Comparison of ENCODE assay signal across 27 cellular contexts in the genomic region with DNA sequence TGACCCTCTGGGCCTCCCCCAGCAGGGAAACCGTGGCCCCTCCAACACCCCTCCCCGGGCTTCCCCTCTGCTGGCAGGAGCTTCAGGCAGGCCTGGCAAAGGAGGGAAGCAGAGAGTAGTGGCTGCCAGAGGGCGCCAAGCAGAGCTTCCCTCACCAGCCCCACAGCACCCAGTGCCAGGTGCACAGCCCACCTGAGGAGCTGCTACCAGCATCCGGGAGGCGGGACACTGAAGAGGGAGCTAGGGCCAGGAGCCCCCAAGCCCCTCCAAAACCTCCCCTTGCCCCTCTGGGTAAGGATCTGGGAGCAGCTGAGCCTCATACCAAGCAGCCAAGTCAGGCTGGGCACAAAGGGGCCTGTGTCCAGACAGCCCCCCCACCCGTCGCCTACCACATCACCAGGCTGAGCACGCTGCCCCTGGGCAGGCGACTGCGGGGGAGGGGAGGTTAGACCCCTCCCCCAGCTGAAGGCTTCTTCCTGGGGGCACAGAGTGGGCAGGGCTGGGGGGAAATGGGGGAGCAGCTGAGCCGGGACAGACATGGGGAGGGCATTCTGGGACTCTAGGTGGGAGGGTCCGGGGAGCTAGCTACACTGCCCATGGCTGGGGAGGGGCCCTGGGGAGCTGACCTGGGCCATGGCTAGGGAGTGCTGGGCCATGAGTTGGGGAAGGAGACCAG. TPM values are rescaled to one million over a fixed set of nuclear protein-coding genes. Genes with fewer than 3 reads are reported as not detected.
DNase-seq lines count a peak whose midpoint lies in the region; ATAC-seq and TF ChIP-seq lines count a peak whose summit lies in the region.
"Had no signal": no experiment of that assay in that cellular context is flagged by ENCODE, and none has a peak within 500 bp of the region (broad histone marks: within the 10 kb centered on the region; RNA-seq: fewer than 3 reads in every experiment).

No MANE protein-coding gene starts in this region.

- H3K27ac Mint-ChIP-seq in WTC11 (no peak overlapping the region), Calu3 (ENCODE audit: unreplicated experiment) (no peak overlapping the region)
- H3K27ac Mint-ChIP-seq in CD8-positive, alpha-beta memory T cell: no peak overlapping the region
- no peak overlapping the region for H3K27ac Mint-ChIP-seq in activated T-helper 2 cell treated with anti-CD3 and anti-CD28 coated beads, Interferon-gamma antibody, Interleukin-2, Interleukin-4, amounts not matched to agents 10 μg/mL and 5 μg/mL and 100 μg/mL, durations not matched to agents 14 hours and 24 hours and 36 hours
- H3K27ac Mint-ChIP-seq: activated naive CD4-positive, alpha-beta T cell treated with anti-CD3 and anti-CD28 coated beads, Interleukin-2, amount 50 U/mL, for 72 hours; activated T-helper 17 cell treated with anti-CD3 and anti-CD28 coated beads, Interleukin-2, amount 50 U/mL, for 72 hours; immature natural killer cell; naive thymus-derived CD8-positive, alpha-beta T cell had no signal

- H3K27me3 ChIP-seq in BLaER1 treated with 17β-estradiol and CSF1 and Interleukin-3, amounts not matched to agents 10 nM and 100 nM: no peaks in the 10 kb centered on the region
- H3K27me3 ChIP-seq in CD8-positive, alpha-beta memory T cell (ENCODE audit: insufficient read depth, low read length, poor library complexity, severe bottlenecking): no peaks in the 10 kb centered on the region
- H3K27me3 ChIP-seq: left lung, MG63, pancreas, upper lobe of left lung had no signal

- no peak overlapping the region; a peak in 1 of 22 replicates for H3K27ac ChIP-seq in BLaER1 treated with 17β-estradiol and CSF1 and Interleukin-3, amounts not matched to agents 10 nM and 100 nM
- H3K27ac ChIP-seq in CD8-positive, alpha-beta memory T cell (ENCODE audit: low read depth, low read length): no peak overlapping the region
- H3K27ac ChIP-seq: left lung, pancreas, PC-9, upper lobe of left lung had no signal

- BruUV-seq in Calu3 (replicated peaks; lab: Mats Ljungman, UMichigan): no TSS peak

- no peaks in the 10 kb centered on the region for H3K36me3 ChIP-seq in BLaER1 treated with 17β-estradiol and CSF1 and Interleukin-3, amounts not matched to agents 10 nM and 100 nM
- no peaks in the 10 kb centered on the region for H3K36me3 ChIP-seq in CD8-positive, alpha-beta memory T cell (ENCODE audit: insufficient read depth, low read length)
- H3K36me3 ChIP-seq: left lung, pancreas had no signal

- 0 out of 22 replicates have a peak overlapping the region, but pooled peaks of 1 of the 11 experiments have one; percentile 19 for H3K9ac ChIP-seq in BLaER1 treated with 17β-estradiol and CSF1 and Interleukin-3, amounts not matched to agents 10 nM and 100 nM

- no peak for TF ChIP-seq CTCF in WTC11 (IDR thresholded peaks at IDR 0.05)
- TF ChIP-seq CTCF in Calu3 (IDR thresholded peaks at IDR 0.05; ENCODE audit: unreplicated experiment): no peak

- H3K27me3 Mint-ChIP-seq in WTC11 (ENCODE audit: low read depth): no peaks in the 10 kb centered on the region
- H3K27me3 Mint-ChIP-seq in Calu3 (ENCODE audit: unreplicated experiment): no peaks in the 10 kb centered on the region
- peaks cover 6 to 10% of the 10 kb centered on the region in 2 donors for H3K27me3 Mint-ChIP-seq in CD8-positive, alpha-beta memory T cell
- no peaks in the 10 kb centered on the region for H3K27me3 Mint-ChIP-seq in activated T-helper 2 cell treated with anti-CD3 and anti-CD28 coated beads, Interferon-gamma antibody, Interleukin-2, Interleukin-4, amounts not matched to agents 10 μg/mL and 5 μg/mL and 100 μg/mL, durations not matched to agents 14 hours and 24 hours and 36 hours (ENCODE audit: low read depth)
- H3K27me3 Mint-ChIP-seq: activated T-helper 17 cell treated with anti-CD3 and anti-CD28 coated beads, Interleukin-2, amount 50 U/mL, for 72 hours; naive thymus-derived CD8-positive, alpha-beta T cell; stimulated activated naive CD8-positive, alpha-beta T cell treated with anti-CD3 and anti-CD28 coated beads, Interleukin-15, amount 100 ng/mL, for 72 hours had no signal

- no peak overlapping the region for H3K4me3 ChIP-seq in BLaER1 treated with 17β-estradiol and CSF1 and Interleukin-3, amounts not matched to agents 10 nM and 100 nM
- no peak overlapping the region for H3K4me3 ChIP-seq in CD8-positive, alpha-beta memory T cell (ENCODE audit: low read length)
- H3K4me3 ChIP-seq: left lung, MG63, pancreas, PC-9, upper lobe of left lung had no signal

- H3K4me3 Mint-ChIP-seq in WTC11 (no peak overlapping the region), Calu3 (ENCODE audit: low read depth, unreplicated experiment) (no peak overlapping the region)
- H3K4me3 Mint-ChIP-seq in CD8-positive, alpha-beta memory T cell: no peak overlapping the region
- no peak overlapping the region for H3K4me3 Mint-ChIP-seq in activated T-helper 2 cell treated with anti-CD3 and anti-CD28 coated beads, Interferon-gamma antibody, Interleukin-2, Interleukin-4, amounts not matched to agents 10 μg/mL and 5 μg/mL and 100 μg/mL, durations not matched to agents 14 hours and 24 hours and 36 hours (ENCODE audit: low read depth)
- H3K4me3 Mint-ChIP-seq: activated T-helper 17 cell treated with anti-CD3 and anti-CD28 coated beads, Interleukin-2, amount 50 U/mL, for 72 hours; immature natural killer cell; naive thymus-derived CD8-positive, alpha-beta T cell; stimulated activated naive CD8-positive, alpha-beta T cell treated with anti-CD3 and anti-CD28 coated beads, Interleukin-15, amount 100 ng/mL, for 72 hours had no signal

- intact Hi-C loops in posterior cingulate gyrus (cut with DNase I): no loop called here
- intact Hi-C loops in Calu3 (cut with micrococcal nuclease; ENCODE audit: unreplicated experiment): no loop called here
- intact Hi-C loops in activated T-helper 2 cell treated with anti-CD3 and anti-CD28 coated beads, Interferon-gamma antibody, Interleukin-2, Interleukin-4, amounts not matched to agents 10 μg/mL and 5 μg/mL and 100 μg/mL, durations not matched to agents 14 hours and 24 hours and 36 hours (cut with micrococcal nuclease): no loop called here

- H3K4me1 Mint-ChIP-seq in WTC11: peaks cover 7% of the 10 kb centered on the region
- peaks cover 9% of the 10 kb centered on the region for H3K4me1 Mint-ChIP-seq in Calu3 (ENCODE audit: low read depth, unreplicated experiment)
- H3K4me1 Mint-ChIP-seq in CD8-positive, alpha-beta memory T cell: peaks cover 0 to 4% (median 0%) of the 10 kb centered on the region in 3 donors
- H3K4me1 Mint-ChIP-seq in activated T-helper 2 cell treated with anti-CD3 and anti-CD28 coated beads, Interferon-gamma antibody, Interleukin-2, Interleukin-4, amounts not matched to agents 10 μg/mL and 5 μg/mL and 100 μg/mL, durations not matched to agents 14 hours and 24 hours and 36 hours (ENCODE audit: low read depth): peaks cover 2% of the 10 kb centered on the region
- H3K4me1 Mint-ChIP-seq: activated T-helper 17 cell treated with anti-CD3 and anti-CD28 coated beads, Interleukin-2, amount 50 U/mL, for 72 hours; immature natural killer cell had no signal

- H3K9me3 ChIP-seq in BLaER1 treated with 17β-estradiol and CSF1 and Interleukin-3, amounts not matched to agents 10 nM and 100 nM (replicated peaks in 1 of 11): no peaks in the 10 kb centered on the region
- H3K9me3 ChIP-seq in CD8-positive, alpha-beta memory T cell (ENCODE audit: low read length): no peaks in the 10 kb centered on the region
- H3K9me3 ChIP-seq: left lung, MG63, pancreas, upper lobe of left lung had no signal

- no peaks in the 10 kb centered on the region for H3K9me3 Mint-ChIP-seq in WTC11
- H3K9me3 Mint-ChIP-seq in Calu3 (ENCODE audit: low read depth, unreplicated experiment): no peaks in the 10 kb centered on the region
- H3K9me3 Mint-ChIP-seq in CD8-positive, alpha-beta memory T cell: no peaks in the 10 kb centered on the region
- no peaks in the 10 kb centered on the region for H3K9me3 Mint-ChIP-seq in activated T-helper 2 cell treated with anti-CD3 and anti-CD28 coated beads, Interferon-gamma antibody, Interleukin-2, Interleukin-4, amounts not matched to agents 10 μg/mL and 5 μg/mL and 100 μg/mL, durations not matched to agents 14 hours and 24 hours and 36 hours
- H3K9me3 Mint-ChIP-seq: activated naive CD4-positive, alpha-beta T cell treated with anti-CD3 and anti-CD28 coated beads, Interleukin-2, amount 50 U/mL, for 72 hours; activated T-helper 17 cell treated with anti-CD3 and anti-CD28 coated beads, Interleukin-2, amount 50 U/mL, for 72 hours; immature natural killer cell; naive thymus-derived CD8-positive, alpha-beta T cell; stimulated activated naive CD8-positive, alpha-beta T cell treated with anti-CD3 and anti-CD28 coated beads, Interleukin-15, amount 100 ng/mL, for 72 hours had no signal

- peaks cover 4% of the 10 kb centered on the region; the same call in 1 of the 2 replicates for H3K36me3 Mint-ChIP-seq in WTC11
- peaks cover 7% of the 10 kb centered on the region for H3K36me3 Mint-ChIP-seq in Calu3 (ENCODE audit: insufficient read depth, unreplicated experiment)
- H3K36me3 Mint-ChIP-seq in CD8-positive, alpha-beta memory T cell: no peaks in the 10 kb centered on the region
- no peaks in the 10 kb centered on the region for H3K36me3 Mint-ChIP-seq in activated T-helper 2 cell treated with anti-CD3 and anti-CD28 coated beads, Interferon-gamma antibody, Interleukin-2, Interleukin-4, amounts not matched to agents 10 μg/mL and 5 μg/mL and 100 μg/mL, durations not matched to agents 14 hours and 24 hours and 36 hours (ENCODE audit: low read depth)
- H3K36me3 Mint-ChIP-seq: activated naive CD4-positive, alpha-beta T cell treated with anti-CD3 and anti-CD28 coated beads, Interleukin-2, amount 50 U/mL, for 72 hours; immature natural killer cell; naive thymus-derived CD8-positive, alpha-beta T cell had no signal

- peak overlapping the region in 10 of 11 experiments; percentile 13 to 63 (median 42); a peak in 14 of 22 replicates for H3K4me2 ChIP-seq in BLaER1 treated with 17β-estradiol and CSF1 and Interleukin-3, amounts not matched to agents 10 nM and 100 nM
- H3K4me2 ChIP-seq: PC-9 had no signal

- CTCF ChIA-PET in WTC11 (lab: Charles Lee): interaction anchor here (0.8 to 2.0 kb wide), 7 partner anchors 8 to 81 kb away, joined by 3 to 22 read pairs (median 5); no protein-coding TSS in a partner anchor
- CTCF ChIA-PET in Calu3 (lab: Charles Lee): interaction anchor here (0.5 to 1.9 kb wide), 4 partner anchors 20 to 248 kb away, joined by 3 to 5 read pairs (median 4); a partner anchor contains a TSS
- CTCF ChIA-PET in CD8-positive, alpha-beta memory T cell (lab: Charles Lee): interaction anchor here (1.5 kb wide), 2 partner anchors 18 to 25 kb away, joined by 4 to 6 read pairs; no protein-coding TSS in a partner anchor

- POLR2A ChIA-PET in WTC11 (lab: Charles Lee): interaction anchor here (0.6 to 1.2 kb wide), 3 partner anchors 19 to 76 kb away, joined by 3 to 4 read pairs (median 3); no protein-coding TSS in a partner anchor
- POLR2A ChIA-PET in CD8-positive, alpha-beta memory T cell (lab: Charles Lee): no interaction called here

- H4K20me1 ChIP-seq in BLaER1 treated with 17β-estradiol and CSF1 and Interleukin-3, amounts not matched to agents 10 nM and 100 nM: peaks cover 0 to 20% (median 0%) of the 10 kb centered on the region in 11 experiments; a peak in 3 of 22 replicates

- peaks cover 3 to 35% (median 30%) of the 10 kb centered on the region in 10 experiments; a peak in 16 of 20 replicates for H3K4me1 ChIP-seq in BLaER1 treated with 17β-estradiol and CSF1 and Interleukin-3, amounts not matched to agents 10 nM and 100 nM
- H3K4me1 ChIP-seq in CD8-positive, alpha-beta memory T cell (ENCODE audit: insufficient read depth, low read length): no peaks in the 10 kb centered on the region
- H3K4me1 ChIP-seq: left lung, pancreas had no signal

- no peak for DNase-seq in WTC11 (ENCODE audit: low spot score)
- DNase-seq in globus pallidus (ENCODE audit: low spot score): peak; percentile 96
- DNase-seq in posterior cingulate gyrus: peak; percentile 67 to 97 (median 80)
- no peak for DNase-seq in Calu3
- no peak for DNase-seq in CD8-positive, alpha-beta memory T cell
- DNase-seq in activated T-helper 2 cell treated with anti-CD3 and anti-CD28 coated beads, Interferon-gamma antibody, Interleukin-2, Interleukin-4, amounts not matched to agents 10 μg/mL and 5 μg/mL and 100 μg/mL, durations not matched to agents 14 hours and 24 hours and 36 hours (ENCODE audit: low spot score): no peak
- no peak for DNase-seq in stimulated activated CD4-positive, alpha-beta T cell treated with anti-CD3 and anti-CD28 coated beads, Interleukin-15, amount 100 ng/mL, for 24 hours
- DNase-seq: activated CD4-positive, alpha-beta T cell treated with anti-CD3 and anti-CD28 coated beads, Interleukin-2, amount 50 U/mL, for 48 hours; activated CD4-positive, CD25-positive, alpha-beta regulatory T cell; activated CD8-positive, alpha-beta memory T cell treated with anti-CD3 and anti-CD28 coated beads, Interleukin-2, amount 50 U/mL, for 48 hours; cerebellar nuclear complex; immature natural killer cell; left lung; MG63; naive thymus-derived CD8-positive, alpha-beta T cell; NCI-H1417; NCI-H2081 treated with DMSO at 0.1 percent for 48 hours; NCI-H446; pancreas; PC-9; SIG-M5; stimulated activated naive CD8-positive, alpha-beta T cell treated with anti-CD3 and anti-CD28 coated beads, Interleukin-15, amount 100 ng/mL, for 72 hours; upper lobe of left lung had no signal

- 0 out of 2 replicates have a peak, but pooled peaks have one; percentile 15 for ATAC-seq in WTC11
- ATAC-seq: activated naive CD4-positive, alpha-beta T cell treated with anti-CD3 and anti-CD28 coated beads, Interleukin-2, amount 50 U/mL, for 72 hours; activated T-helper 17 cell treated with anti-CD3 and anti-CD28 coated beads, Interleukin-2, amount 50 U/mL, for 72 hours; HCT116; left lung; naive thymus-derived CD8-positive, alpha-beta T cell; pancreas; stimulated activated naive CD8-positive, alpha-beta T cell treated with anti-CD3 and anti-CD28 coated beads, Interleukin-15, amount 100 ng/mL, for 72 hours had no signal

RNA-seq across cellular contexts. Expression of a gene that starts 19.7 kb away (rescaled TPM):
- total RNA-seq in WTC11 (2021): 12.1 to 20.1 TPM (median 19.2 TPM) in 3 replicates
- 19.7 and 20.2 TPM in 2 replicates for total RNA-seq in Calu3 (2022)
- total RNA-seq in CD8-positive, alpha-beta memory T cell: 1 to 10 TPM; 2.7 to 3.4 TPM
- polyA plus RNA-seq in CD8-positive, alpha-beta memory T cell: 0.43 TPM
- total RNA-seq in activated T-helper 2 cell treated with anti-CD3 and anti-CD28 coated beads, Interferon-gamma antibody, Interleukin-2, Interleukin-4, amounts not matched to agents 10 μg/mL and 5 μg/mL and 100 μg/mL, durations not matched to agents 14 hours and 24 hours and 36 hours: 2.1 and 2.3 TPM in 2 replicates

RNA-seq across cellular contexts. Expression of a gene that starts 20.2 kb away (rescaled TPM):
- total RNA-seq in WTC11 (2021) (10.2 to 14.4 TPM (median 12.5 TPM) in 3 replicates), Calu3 (2022) (18.2 and 19.5 TPM in 2 replicates)
- 1 to 10 TPM; 6.8 to 7.3 TPM for total RNA-seq in CD8-positive, alpha-beta memory T cell
- polyA plus RNA-seq in CD8-positive, alpha-beta memory T cell: 0.21 TPM
- 2.1 and 3.2 TPM in 2 replicates for total RNA-seq in activated T-helper 2 cell treated with anti-CD3 and anti-CD28 coated beads, Interferon-gamma antibody, Interleukin-2, Interleukin-4, amounts not matched to agents 10 μg/mL and 5 μg/mL and 100 μg/mL, durations not matched to agents 14 hours and 24 hours and 36 hours
- polyA plus RNA-seq: immature natural killer cell; naive thymus-derived CD8-positive, alpha-beta T cell had no signal

RNA-seq across cellular contexts. Expression of a gene that starts 32.1 kb away (rescaled TPM):
- 66.7 to 72.2 TPM (median 66.9 TPM) in 3 replicates for total RNA-seq in WTC11 (2021)
- total RNA-seq in Calu3 (2022): 47.1 and 50.9 TPM in 2 replicates
- 10 to 100 TPM; 39.7 to 41.7 TPM for total RNA-seq in CD8-positive, alpha-beta memory T cell
- polyA plus RNA-seq in CD8-positive, alpha-beta memory T cell: 1.9 TPM
- total RNA-seq in activated T-helper 2 cell treated with anti-CD3 and anti-CD28 coated beads, Interferon-gamma antibody, Interleukin-2, Interleukin-4, amounts not matched to agents 10 μg/mL and 5 μg/mL and 100 μg/mL, durations not matched to agents 14 hours and 24 hours and 36 hours: 53.9 and 57.7 TPM in 2 replicates

RNA-seq across cellular contexts. Expression of a gene that starts 36.3 kb away (rescaled TPM):
- total RNA-seq in WTC11 (2021) (108 to 115 TPM (median 110 TPM) in 3 replicates), Calu3 (2022) (141 and 155 TPM in 2 replicates)
- total RNA-seq in CD8-positive, alpha-beta memory T cell: 100 to 1,000 TPM; 184 to 205 TPM
- polyA plus RNA-seq in CD8-positive, alpha-beta memory T cell: 190 TPM
- 156 and 160 TPM in 2 replicates for total RNA-seq in activated T-helper 2 cell treated with anti-CD3 and anti-CD28 coated beads, Interferon-gamma antibody, Interleukin-2, Interleukin-4, amounts not matched to agents 10 μg/mL and 5 μg/mL and 100 μg/mL, durations not matched to agents 14 hours and 24 hours and 36 hours

RNA-seq across cellular contexts. Expression of a gene that starts 41.3 kb away (rescaled TPM):
- 47.6 to 57.5 TPM (median 51.5 TPM) in 3 replicates for total RNA-seq in WTC11 (2021)
- 41.2 and 43.3 TPM in 2 replicates for total RNA-seq in Calu3 (2022)
- total RNA-seq in CD8-positive, alpha-beta memory T cell: 10 to 100 TPM; 85.8 to 94.7 TPM
- polyA plus RNA-seq in CD8-positive, alpha-beta memory T cell: 32.9 TPM
- total RNA-seq in activated T-helper 2 cell treated with anti-CD3 and anti-CD28 coated beads, Interferon-gamma antibody, Interleukin-2, Interleukin-4, amounts not matched to agents 10 μg/mL and 5 μg/mL and 100 μg/mL, durations not matched to agents 14 hours and 24 hours and 36 hours: 48.2 and 49.5 TPM in 2 replicates

Comparison
In these comparisons a context has a peak if more than half of its experiments do, and no peak if none do; other contexts are left out.
1. DNase-seq: peak in globus pallidus (single experiment) and posterior cingulate gyrus (10 of 10); none in WTC11 (single experiment), Calu3 (single experiment), CD8-positive, alpha-beta memory T cell (0 of 5), activated T-helper 2 cell treated with anti-CD3 and anti-CD28 coated beads, Interferon-gamma antibody, Interleukin-2, Interleukin-4, amounts not matched to agents 10 μg/mL and 5 μg/mL and 100 μg/mL, durations not matched to agents 14 hours and 24 hours and 36 hours (single experiment) and stimulated activated CD4-positive, alpha-beta T cell treated with anti-CD3 and anti-CD28 coated beads, Interleukin-15, amount 100 ng/mL, for 24 hours (single experiment).